ENCODE assay signal across 8 cellular contexts in the genomic region with DNA sequence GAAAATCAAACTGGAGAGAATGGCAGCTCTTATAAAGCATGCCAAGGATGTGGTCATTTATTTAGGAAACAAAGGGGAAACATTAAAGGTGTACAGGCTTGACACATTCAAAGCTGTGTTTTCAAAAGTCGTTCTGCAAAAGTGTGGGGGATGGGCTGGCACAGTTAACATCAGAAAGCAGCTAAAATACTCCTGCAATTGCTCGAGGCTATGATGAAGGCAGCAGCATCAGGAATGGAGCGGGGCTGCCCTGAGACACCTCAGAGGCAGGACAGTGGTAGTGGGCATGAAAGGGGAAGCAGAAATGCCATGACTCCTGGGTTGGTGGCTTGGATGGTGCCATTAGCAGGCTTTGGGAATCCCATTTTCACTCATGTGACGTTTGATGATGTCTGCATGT. TPM values are rescaled to one million over a fixed set of nuclear protein-coding genes. Genes with fewer than 3 reads are reported as not detected.
A peak's percentile ranks its signal among the peaks of the same experiment; 100 is the strongest.
DNase-seq lines count a peak whose midpoint lies in the region; ATAC-seq and TF ChIP-seq lines count a peak whose summit lies in the region.

No MANE protein-coding gene starts in this region.

- TF ChIP-seq POLR2A in vagina (IDR thresholded peaks at IDR 0.05) = no peak

- H3K9me3 Mint-ChIP-seq in HFFc6 (no peaks in the 10 kb centered on the region), memory B cell (no peaks in the 10 kb centered on the region)
- H3K9me3 Mint-ChIP-seq in activated naive CD8-positive, alpha-beta T cell treated with anti-CD3 and anti-CD28 coated beads for 36 hours = no peaks in the 10 kb centered on the region

- H3K4me1 Mint-ChIP-seq in HFFc6 (ENCODE audit: low read depth) (peaks cover 46% of the 10 kb centered on the region), memory B cell (peaks cover 33% of the 10 kb centered on the region)
- H3K4me1 Mint-ChIP-seq in activated naive CD8-positive, alpha-beta T cell treated with anti-CD3 and anti-CD28 coated beads for 36 hours = peaks cover 54% of the 10 kb centered on the region

- peaks cover 9% of the 10 kb centered on the region; the same call in 1 of the 2 replicates for H3K36me3 Mint-ChIP-seq in HFFc6 (ENCODE audit: low read depth)
- H3K36me3 Mint-ChIP-seq in activated naive CD8-positive, alpha-beta T cell treated with anti-CD3 and anti-CD28 coated beads for 36 hours = peaks cover 33% of the 10 kb centered on the region
- H3K36me3 Mint-ChIP-seq in memory B cell = peaks cover 15% of the 10 kb centered on the region

- peak overlapping the region; percentile 89 for H3K4me3 ChIP-seq in vagina

- H3K4me3 Mint-ChIP-seq in HFFc6 = peak overlapping the region; percentile 92
- peak overlapping the region; percentile 96 for H3K4me3 Mint-ChIP-seq in activated naive CD8-positive, alpha-beta T cell treated with anti-CD3 and anti-CD28 coated beads for 36 hours
- peak overlapping the region; percentile 93 for H3K4me3 Mint-ChIP-seq in memory B cell

- H3K27me3 Mint-ChIP-seq in HFFc6 (ENCODE audit: insufficient read depth) (no peaks in the 10 kb centered on the region), memory B cell (peaks cover 4% of the 10 kb centered on the region)
- no peaks in the 10 kb centered on the region for H3K27me3 Mint-ChIP-seq in activated naive CD8-positive, alpha-beta T cell treated with anti-CD3 and anti-CD28 coated beads for 36 hours

- DNase-seq in HFFc6 = no peak
- DNase-seq in activated naive CD8-positive, alpha-beta T cell treated with anti-CD3 and anti-CD28 coated beads for 36 hours = no peak
- no peak for DNase-seq in memory B cell (ENCODE audit: low spot score in 2 of 2)
- DNase-seq in vagina (ENCODE audit: extremely low spot score in 2 of 2) = no peak
- no peak for DNase-seq in stimulated activated CD4-positive, alpha-beta T cell treated with anti-CD3 and anti-CD28 coated beads, Interleukin-4, amount 100 ng/mL, for 24 hours

- TF ChIP-seq CTCF in 22Rv1 (IDR thresholded peaks at IDR 0.05) (no peak), HFFc6 (IDR thresholded peaks at IDR 0.05) (no peak), vagina (IDR thresholded peaks at IDR 0.05) (no peak)

- H3K36me3 ChIP-seq in vagina = no peaks in the 10 kb centered on the region

- no peaks in the 10 kb centered on the region for H3K27me3 ChIP-seq in vagina

- intact Hi-C loops in vagina (cut with DNase I) = no loop called here

- H3K27ac Mint-ChIP-seq in HFFc6 = peak overlapping the region; percentile 61
- H3K27ac Mint-ChIP-seq in activated naive CD8-positive, alpha-beta T cell treated with anti-CD3 and anti-CD28 coated beads for 36 hours = peak overlapping the region; percentile 97
- peak overlapping the region; percentile 98 for H3K27ac Mint-ChIP-seq in memory B cell

- H3K4me1 ChIP-seq in vagina = peaks cover 41% of the 10 kb centered on the region

- ATAC-seq in memory B cell (ENCODE audit: low read depth) = no peak
- no peak for ATAC-seq in HG03469 (IDR thresholded peaks at IDR 0.05; ENCODE audit: unreplicated experiment)
- no peak for ATAC-seq in GM21717 (IDR thresholded peaks at IDR 0.05; ENCODE audit: unreplicated experiment)

- peak overlapping the region; percentile 81 for H3K27ac ChIP-seq in 22Rv1
- H3K27ac ChIP-seq in vagina = peak overlapping the region; percentile 95

- H3K9me3 ChIP-seq in vagina = no peaks in the 10 kb centered on the region

RNA-seq across cellular contexts. Expression of a gene that starts 0.7 kb away (rescaled TPM):
- 10 to 100 TPM; 19.6 to 31.1 (median 29.4) TPM for total RNA-seq in HFFc6 (2021; fragmentation: NEBNext Ultra II Directional; extraction: Animal tissue kit (Norgen Biotek cat#: 25700))
- 10 to 100 TPM; 93.4 to 96.7 TPM for total RNA-seq in activated naive CD8-positive, alpha-beta T cell treated with anti-CD3 and anti-CD28 coated beads for 36 hours
- 18.4 TPM for total RNA-seq in vagina

RNA-seq across cellular contexts. Expression of a gene that starts 1.4 kb away (rescaled TPM):
- total RNA-seq in HFFc6 (2021; fragmentation: NEBNext Ultra II Directional; extraction: Animal tissue kit (Norgen Biotek cat#: 25700)) = 10 to 100 TPM; 36.5 to 45.0 (median 39.1) TPM
- 10 to 100 TPM; 28.8 to 30.3 TPM for total RNA-seq in activated naive CD8-positive, alpha-beta T cell treated with anti-CD3 and anti-CD28 coated beads for 36 hours
- 36.1 TPM for total RNA-seq in vagina

RNA-seq across cellular contexts. Expression of a gene that starts 30.1 kb away (rescaled TPM):
- 10 to 100 TPM; 32.7 to 36.8 (median 34.2) TPM for total RNA-seq in HFFc6 (2021; fragmentation: NEBNext Ultra II Directional; extraction: Animal tissue kit (Norgen Biotek cat#: 25700))
- total RNA-seq in activated naive CD8-positive, alpha-beta T cell treated with anti-CD3 and anti-CD28 coated beads for 36 hours = 10 to 100 TPM; 79.5 to 79.8 TPM
- total RNA-seq in vagina = 39.8 TPM

RNA-seq across cellular contexts. Expression of a gene that starts 30.3 kb away (rescaled TPM):
- total RNA-seq in HFFc6 (2021; fragmentation: NEBNext Ultra II Directional; extraction: Animal tissue kit (Norgen Biotek cat#: 25700)) = 10 to 100 TPM; 11.8 to 15.7 (median 13.8) TPM
- 10 to 100 TPM; 20.9 to 21.1 TPM for total RNA-seq in activated naive CD8-positive, alpha-beta T cell treated with anti-CD3 and anti-CD28 coated beads for 36 hours
- total RNA-seq in vagina = 31.9 TPM

RNA-seq across cellular contexts. Expression of a gene that starts 53.1 kb away (rescaled TPM):
- not detected for total RNA-seq in HFFc6 (2021; fragmentation: NEBNext Ultra II Directional; extraction: Animal tissue kit (Norgen Biotek cat#: 25700))
- 10 to 100 TPM in 1 of 2 experiments, 1 to 10 TPM in 1; 9.8 to 10.9 TPM for total RNA-seq in activated naive CD8-positive, alpha-beta T cell treated with anti-CD3 and anti-CD28 coated beads for 36 hours
- 2.2 TPM for total RNA-seq in vagina
